20 cellular contexts compared by ENCODE assay signal in the genomic region with DNA sequence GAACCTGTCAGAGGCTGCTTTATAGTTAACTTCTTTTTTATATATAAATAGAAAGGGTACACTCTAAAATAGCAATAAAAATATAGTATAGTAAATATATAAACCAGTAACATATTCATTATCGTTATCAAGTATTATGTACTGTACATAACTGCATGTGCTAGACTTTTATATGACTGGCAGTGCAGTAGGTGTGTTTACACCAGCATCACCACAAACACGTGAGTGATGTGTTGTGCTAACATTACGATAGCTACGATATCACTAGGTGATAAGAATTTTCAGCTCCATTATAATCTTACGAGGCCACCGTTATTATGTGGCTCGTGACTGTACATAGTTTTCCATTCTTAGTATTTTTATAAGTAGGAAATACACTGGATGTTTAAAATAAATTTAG.
"Had no signal": no experiment of that assay in that cellular context is flagged by ENCODE, and none has a peak within 500 bp of the region (broad histone marks: within the 10 kb centered on the region; RNA-seq: fewer than 3 reads in every experiment).

No MANE protein-coding gene starts in this region.

- H2AFZ ChIP-seq: hepatocyte had no signal

- DNase-seq: colonic mucosa; cortex of kidney; effector CD8-positive, alpha-beta T cell; effector memory CD8-positive, alpha-beta T cell; endodermal cell; erythroblast; esophagus squamous epithelium; foreskin melanocyte; gastrocnemius medialis; glutamatergic neuron; heart left ventricle; left lung; left ventricle myocardium superior; lower lobe of right lung; naive thymus-derived CD4-positive, alpha-beta T cell had no signal

- H3K4me3 ChIP-seq: colonic mucosa, esophagus squamous epithelium, gastrocnemius medialis, heart left ventricle, hepatocyte, left lung, lower lobe of right lung had no signal

- H3K4me2 ChIP-seq: hepatocyte had no signal

- H3K79me2 ChIP-seq: hepatocyte had no signal

- ATAC-seq: effector memory CD8-positive, alpha-beta T cell; esophagus mucosa; heart left ventricle; left lung; left ventricle myocardium superior; lower lobe of right lung; naive thymus-derived CD4-positive, alpha-beta T cell had no signal

- H3K9me3 ChIP-seq: colonic mucosa, esophagus squamous epithelium, gastrocnemius medialis, heart left ventricle, left lung, lower lobe of right lung had no signal

- H3K4me1 ChIP-seq: colonic mucosa, esophagus squamous epithelium, left lung, lower lobe of right lung had no signal

- FAIRE-seq: islet of Langerhans, keratinocyte had no signal

- H3K27ac ChIP-seq: colonic mucosa, epithelial cell of prostate, esophagus squamous epithelium, heart left ventricle, hepatocyte, left lung, lower lobe of right lung had no signal

- H3K27me3 ChIP-seq: colonic mucosa, esophagus squamous epithelium, gastrocnemius medialis, heart left ventricle, hepatocyte, left lung had no signal

- H3K36me3 ChIP-seq: colonic mucosa, esophagus squamous epithelium, gastrocnemius medialis, heart left ventricle, left lung, lower lobe of right lung had no signal
